ENCODE assay signal across 17 cellular contexts in the genomic region with DNA sequence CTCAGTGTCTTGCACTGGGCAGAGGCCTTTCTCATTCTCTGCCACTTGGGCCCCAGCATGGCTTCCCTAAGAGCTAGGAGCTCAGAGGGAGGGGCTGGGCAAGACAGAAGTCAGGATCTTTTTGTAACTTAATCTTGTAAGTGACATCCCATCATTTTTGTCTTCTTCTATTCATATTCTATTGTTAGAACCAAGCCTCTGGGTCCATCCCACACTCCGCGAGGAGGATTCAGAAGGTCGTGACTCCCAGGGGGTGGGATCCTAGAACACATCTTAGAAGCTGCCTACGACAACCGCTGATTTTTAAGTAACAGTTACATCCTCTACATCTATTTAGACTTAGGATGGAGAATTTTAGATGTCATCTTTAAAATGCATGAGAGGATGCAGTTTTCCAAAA. TPM values are rescaled to one million over a fixed set of nuclear protein-coding genes. Genes with fewer than 3 reads are reported as not detected.
A peak's percentile ranks its signal among the peaks of the same experiment; 100 is the strongest.
DNase-seq lines count a peak whose midpoint lies in the region; ATAC-seq and TF ChIP-seq lines count a peak whose summit lies in the region.
"Had no signal": no experiment of that assay in that cellular context is flagged by ENCODE, and none has a peak within 500 bp of the region (broad histone marks: within the 10 kb centered on the region; RNA-seq: fewer than 3 reads in every experiment).

No MANE protein-coding gene starts in this region.

- no peak for DNase-seq in activated naive CD4-positive, alpha-beta T cell treated with anti-CD3 and anti-CD28 coated beads for 36 hours
- no peak for DNase-seq in activated naive CD4-positive, alpha-beta T cell treated with anti-CD3 and anti-CD28 coated beads, Interleukin-2, amount 50 U/mL, for 72 hours (ENCODE audit: low spot score in 2 of 2)
- DNase-seq in activated B cell treated with CpG ODN at 0.5 μM for 24 hours (no peak), glutamatergic neuron (no peak), COR-L47 (lab: John Stamatoyannopoulos, UW) (no peak), CD1c-positive myeloid dendritic cell (ENCODE audit: extremely low spot score) (no peak), D341Med (ENCODE audit: low spot score) (no peak)
- DNase-seq in stimulated activated effector memory CD8-positive, alpha-beta T cell treated with anti-CD3 and anti-CD28 coated beads, Interleukin-12 subunit alpha, Interleukin-12 subunit beta, amount 100 ng/mL, for 72 hours (ENCODE audit: low spot score in 2 of 2) = no peak
- DNase-seq: brain microvascular endothelial cell; effector CD4-positive, alpha-beta T cell; hypothalamus; NCI-H1048; NCI-H774; stimulated activated CD4-positive, alpha-beta T cell treated with anti-CD3 and anti-CD28 coated beads, Interleukin-15, amount 100 ng/mL, for 24 hours; WERI-Rb-1 had no signal

- H3K4me3 Mint-ChIP-seq in activated naive CD4-positive, alpha-beta T cell treated with anti-CD3 and anti-CD28 coated beads for 36 hours = peak overlapping the region; percentile 50
- H3K4me3 Mint-ChIP-seq in activated B cell treated with CpG ODN at 0.5 μM for 24 hours (peak overlapping the region; percentile 64), glutamatergic neuron (ENCODE audit: unreplicated experiment) (peak overlapping the region; percentile 72)
- H3K4me3 Mint-ChIP-seq in stimulated activated effector memory CD8-positive, alpha-beta T cell treated with anti-CD3 and anti-CD28 coated beads, Interleukin-12 subunit alpha, Interleukin-12 subunit beta, amount 100 ng/mL, for 72 hours = peak overlapping the region; percentile 79

- intact Hi-C loops in activated naive CD4-positive, alpha-beta T cell treated with anti-CD3 and anti-CD28 coated beads for 36 hours (cut with micrococcal nuclease) = loop anchor here (10.0 kb wide), 1 partner anchor 922 kb away; no protein-coding TSS in a partner anchor
- intact Hi-C loops in activated B cell treated with CpG ODN at 0.5 μM for 24 hours (cut with micrococcal nuclease) = loop anchor here (5.0 to 10.0 kb wide), 3 partner anchors 134 to 992 kb away; a partner anchor contains a TSS

- no peak for TF ChIP-seq CTCF in activated B cell treated with CpG ODN at 0.5 μM for 24 hours (IDR thresholded peaks at IDR 0.05)
- no peak for TF ChIP-seq CTCF in glutamatergic neuron (IDR thresholded peaks at IDR 0.05; ENCODE audit: partially characterized antibody, unreplicated experiment)

- no peak overlapping the region for H3K27ac Mint-ChIP-seq in activated naive CD4-positive, alpha-beta T cell treated with anti-CD3 and anti-CD28 coated beads for 36 hours
- no peak overlapping the region for H3K27ac Mint-ChIP-seq in activated naive CD4-positive, alpha-beta T cell treated with anti-CD3 and anti-CD28 coated beads, Interleukin-2, amount 50 U/mL, for 72 hours
- no peak overlapping the region for H3K27ac Mint-ChIP-seq in activated B cell treated with CpG ODN at 0.5 μM for 24 hours
- no peak overlapping the region for H3K27ac Mint-ChIP-seq in glutamatergic neuron (ENCODE audit: unreplicated experiment)
- H3K27ac Mint-ChIP-seq in stimulated activated effector memory CD8-positive, alpha-beta T cell treated with anti-CD3 and anti-CD28 coated beads, Interleukin-12 subunit alpha, Interleukin-12 subunit beta, amount 100 ng/mL, for 72 hours = peak overlapping the region; percentile 37

- peaks cover 29% of the 10 kb centered on the region for H3K4me1 Mint-ChIP-seq in activated naive CD4-positive, alpha-beta T cell treated with anti-CD3 and anti-CD28 coated beads for 36 hours (ENCODE audit: low read depth)
- H3K4me1 Mint-ChIP-seq in activated B cell treated with CpG ODN at 0.5 μM for 24 hours (peaks cover 36% of the 10 kb centered on the region), glutamatergic neuron (ENCODE audit: low read depth, unreplicated experiment) (peaks cover 4% of the 10 kb centered on the region)
- peaks cover 42% of the 10 kb centered on the region for H3K4me1 Mint-ChIP-seq in stimulated activated effector memory CD8-positive, alpha-beta T cell treated with anti-CD3 and anti-CD28 coated beads, Interleukin-12 subunit alpha, Interleukin-12 subunit beta, amount 100 ng/mL, for 72 hours

- peaks cover 2% of the 10 kb centered on the region for H3K36me3 Mint-ChIP-seq in activated naive CD4-positive, alpha-beta T cell treated with anti-CD3 and anti-CD28 coated beads for 36 hours (ENCODE audit: low read depth)
- peaks cover 0 to 5% of the 10 kb centered on the region in 2 donors for H3K36me3 Mint-ChIP-seq in activated naive CD4-positive, alpha-beta T cell treated with anti-CD3 and anti-CD28 coated beads, Interleukin-2, amount 50 U/mL, for 72 hours
- H3K36me3 Mint-ChIP-seq in activated B cell treated with CpG ODN at 0.5 μM for 24 hours (ENCODE audit: low read depth) (no peaks in the 10 kb centered on the region), glutamatergic neuron (ENCODE audit: unreplicated experiment) (no peaks in the 10 kb centered on the region)
- H3K36me3 Mint-ChIP-seq in stimulated activated effector memory CD8-positive, alpha-beta T cell treated with anti-CD3 and anti-CD28 coated beads, Interleukin-12 subunit alpha, Interleukin-12 subunit beta, amount 100 ng/mL, for 72 hours = peaks cover 8% of the 10 kb centered on the region

- ATAC-seq in activated naive CD4-positive, alpha-beta T cell treated with anti-CD3 and anti-CD28 coated beads, Interleukin-2, amount 50 U/mL, for 72 hours = no peak
- no peak for ATAC-seq in activated B cell treated with CpG ODN at 0.5 μM for 24 hours (ENCODE audit: low read depth)
- ATAC-seq in stimulated activated effector memory CD8-positive, alpha-beta T cell treated with anti-CD3 and anti-CD28 coated beads, Interleukin-12 subunit alpha, Interleukin-12 subunit beta, amount 100 ng/mL, for 72 hours = no peak
- ATAC-seq: psoas muscle had no signal

- POLR2A ChIA-PET in activated B cell treated with CpG ODN at 0.5 μM for 24 hours (lab: Charles Lee) = interaction anchor here (0.7 kb wide), 1 partner anchor 35 kb away, joined by 4 read pairs; no protein-coding TSS in a partner anchor

- CTCF ChIA-PET in activated naive CD4-positive, alpha-beta T cell treated with anti-CD3 and anti-CD28 coated beads for 36 hours (lab: Charles Lee) = interaction anchor here (0.6 to 1.9 kb wide), 2 partner anchors 8 to 446 kb away, joined by 4 to 5 read pairs; no protein-coding TSS in a partner anchor
- CTCF ChIA-PET in activated B cell treated with CpG ODN at 0.5 μM for 24 hours (lab: Charles Lee) = no interaction called here

- H3K9me3 Mint-ChIP-seq in activated naive CD4-positive, alpha-beta T cell treated with anti-CD3 and anti-CD28 coated beads for 36 hours = no peaks in the 10 kb centered on the region
- no peaks in the 10 kb centered on the region for H3K9me3 Mint-ChIP-seq in activated naive CD4-positive, alpha-beta T cell treated with anti-CD3 and anti-CD28 coated beads, Interleukin-2, amount 50 U/mL, for 72 hours
- no peaks in the 10 kb centered on the region for H3K9me3 Mint-ChIP-seq in activated B cell treated with CpG ODN at 0.5 μM for 24 hours
- H3K9me3 Mint-ChIP-seq in glutamatergic neuron (ENCODE audit: unreplicated experiment) = peaks cover 2% of the 10 kb centered on the region
- no peaks in the 10 kb centered on the region for H3K9me3 Mint-ChIP-seq in stimulated activated effector memory CD8-positive, alpha-beta T cell treated with anti-CD3 and anti-CD28 coated beads, Interleukin-12 subunit alpha, Interleukin-12 subunit beta, amount 100 ng/mL, for 72 hours

- no peaks in the 10 kb centered on the region for H3K27me3 Mint-ChIP-seq in activated naive CD4-positive, alpha-beta T cell treated with anti-CD3 and anti-CD28 coated beads for 36 hours (ENCODE audit: low read depth)
- no peaks in the 10 kb centered on the region for H3K27me3 Mint-ChIP-seq in activated B cell treated with CpG ODN at 0.5 μM for 24 hours
- H3K27me3 Mint-ChIP-seq in glutamatergic neuron (ENCODE audit: unreplicated experiment) = peaks cover 14% of the 10 kb centered on the region

RNA-seq across cellular contexts. Expression of a gene that starts 1.5 kb away (rescaled TPM):
- total RNA-seq in activated naive CD4-positive, alpha-beta T cell treated with anti-CD3 and anti-CD28 coated beads for 36 hours = 10 to 100 TPM; 10.2 to 10.7 TPM
- 10 to 100 TPM; 12.4 to 16.3 TPM for total RNA-seq in activated naive CD4-positive, alpha-beta T cell treated with anti-CD3 and anti-CD28 coated beads, Interleukin-2, amount 50 U/mL, for 72 hours
- total RNA-seq in activated B cell treated with CpG ODN at 0.5 μM for 24 hours (15.7 and 18.1 TPM in 2 replicates), glutamatergic neuron (ENCODE audit: unreplicated experiment) (16.9 TPM)

RNA-seq across cellular contexts. Expression of a gene that starts 37.9 kb away (rescaled TPM):
- under 1 TPM; 0.19 to 0.22 TPM for total RNA-seq in activated naive CD4-positive, alpha-beta T cell treated with anti-CD3 and anti-CD28 coated beads for 36 hours
- under 1 TPM; 0.05 to 0.10 TPM for total RNA-seq in activated naive CD4-positive, alpha-beta T cell treated with anti-CD3 and anti-CD28 coated beads, Interleukin-2, amount 50 U/mL, for 72 hours
- total RNA-seq in activated B cell treated with CpG ODN at 0.5 μM for 24 hours = 0.16 and 0.17 TPM in 2 replicates
- 44.1 TPM for total RNA-seq in glutamatergic neuron (ENCODE audit: unreplicated experiment)
- total RNA-seq: RPMI7951 had no signal

Comparison
In these comparisons a context has a peak if more than half of its experiments do, and no peak if none do; other contexts are left out.
1. RNA of a gene that starts 37.9 kb away (total RNA-seq): 44.1 TPM in glutamatergic neuron (single experiment); 0.19 to 0.22 TPM in activated naive CD4-positive, alpha-beta T cell treated with anti-CD3 and anti-CD28 coated beads for 36 hours, 0.16 to 0.17 TPM in activated B cell treated with CpG ODN at 0.5 μM for 24 hours and 0.05 to 0.10 TPM in activated naive CD4-positive, alpha-beta T cell treated with anti-CD3 and anti-CD28 coated beads, Interleukin-2, amount 50 U/mL, for 72 hours; every median in the first group is over 10 times any median in the second.
2. Peak in every context shown above with its lines, with median percentiles within 50 percentile points of each other: H3K4me3 Mint-ChIP-seq.